16 cellular contexts compared by ENCODE assay signal in the genomic region with DNA sequence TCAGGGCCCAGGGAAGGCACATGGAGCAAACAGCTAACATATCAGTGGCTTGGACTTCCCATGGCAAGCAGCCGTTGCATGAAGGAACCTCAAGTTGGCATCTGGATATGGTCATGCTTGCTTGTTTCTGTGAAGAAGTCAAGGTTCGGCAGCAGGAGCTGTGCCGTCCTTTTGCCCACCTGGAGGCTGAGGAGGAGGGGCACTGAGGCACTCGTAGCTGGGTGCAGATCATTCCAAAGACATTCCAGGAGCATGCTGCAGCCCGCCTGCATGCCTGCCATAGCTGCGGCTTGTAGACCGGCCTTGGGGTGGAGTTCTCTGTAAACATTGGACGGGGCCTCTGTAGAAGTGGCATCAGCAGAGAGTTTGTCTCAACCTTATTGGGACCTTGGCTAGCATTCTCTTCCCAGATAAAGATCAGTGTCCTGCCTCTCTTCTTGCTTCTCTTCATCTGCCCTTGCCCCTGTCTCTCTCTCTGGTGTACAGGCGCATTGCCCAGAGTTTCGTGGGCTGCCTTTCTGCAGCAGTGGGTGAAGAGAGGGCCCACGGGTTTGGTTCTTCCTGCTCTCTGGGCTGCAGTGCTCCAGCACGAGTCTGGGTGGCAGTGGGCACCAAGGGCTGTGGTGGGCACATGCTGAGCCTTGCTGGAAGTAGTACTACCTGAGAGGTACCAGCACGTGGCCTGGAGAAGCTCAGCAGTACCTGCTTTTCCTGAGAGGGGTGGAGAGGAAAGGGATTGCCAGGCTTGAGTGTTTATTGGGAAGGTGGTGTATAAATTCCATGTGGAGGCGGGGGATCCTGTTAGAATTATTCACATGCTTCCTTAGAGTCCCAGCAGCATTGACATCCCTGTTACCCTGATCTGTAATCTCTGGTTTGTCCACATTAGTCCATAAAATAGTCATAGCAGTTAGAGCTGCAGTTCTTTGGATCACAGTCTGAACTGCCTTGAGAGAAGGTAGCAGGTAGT. TPM values are rescaled to one million over a fixed set of nuclear protein-coding genes. Genes with fewer than 3 reads are reported as not detected.
A peak's percentile ranks its signal among the peaks of the same experiment; 100 is the strongest.
DNase-seq lines count a peak whose midpoint lies in the region; ATAC-seq and TF ChIP-seq lines count a peak whose summit lies in the region.
"Had no signal": no experiment of that assay in that cellular context is flagged by ENCODE, and none has a peak within 500 bp of the region (broad histone marks: within the 10 kb centered on the region; RNA-seq: fewer than 3 reads in every experiment).

No MANE protein-coding gene starts in this region.

- H3K9me3 Mint-ChIP-seq in neural crest cell, result no peaks in the 10 kb centered on the region
- H3K9me3 Mint-ChIP-seq in activated T-cell treated with anti-CD3 and anti-CD28 coated beads, Interleukin-2, amount 50 U/mL, for 4 hours, result no peaks in the 10 kb centered on the region
- H3K9me3 Mint-ChIP-seq: activated CD4-positive, alpha-beta memory T cell treated with anti-CD3 and anti-CD28 coated beads, Interleukin-2, amount 10 ng/mL, durations not matched to agents 7 days and 5 days; central memory CD8-positive, alpha-beta T cell had no signal

- H3K36me3 Mint-ChIP-seq in neural crest cell (ENCODE audit: low read depth), result peaks cover 5% of the 10 kb centered on the region
- H3K36me3 Mint-ChIP-seq in activated T-cell treated with anti-CD3 and anti-CD28 coated beads, Interleukin-2, amount 50 U/mL, for 4 hours (ENCODE audit: insufficient read depth), result peaks cover 4% of the 10 kb centered on the region

- H3K4me3 ChIP-seq in BJ (ENCODE audit: low read depth, low read length), result no peak overlapping the region

- CTCF ChIA-PET in BJ (lab: Yijun Ruan, JAX), result interaction anchor here (1.2 to 6.1 kb wide), 28 partner anchors 10 to 792 kb away, joined by 3 to 81 read pairs (median 6); a partner anchor contains a TSS

- no peaks in the 10 kb centered on the region for H3K27me3 Mint-ChIP-seq in neural crest cell (ENCODE audit: low read depth)
- no peaks in the 10 kb centered on the region for H3K27me3 Mint-ChIP-seq in activated T-cell treated with anti-CD3 and anti-CD28 coated beads, Interleukin-2, amount 50 U/mL, for 4 hours (ENCODE audit: low read depth)
- H3K27me3 Mint-ChIP-seq: activated CD4-positive, alpha-beta memory T cell treated with anti-CD3 and anti-CD28 coated beads, Interleukin-2, amount 10 ng/mL, durations not matched to agents 7 days and 5 days; central memory CD8-positive, alpha-beta T cell had no signal

- no peaks in the 10 kb centered on the region for H3K27me3 ChIP-seq in BJ (ENCODE audit: control insufficient read depth, insufficient read depth, low read length)
- H3K27me3 ChIP-seq: BE2C had no signal

- H3K4me3 Mint-ChIP-seq in neural crest cell, result no peak overlapping the region
- no peak overlapping the region for H3K4me3 Mint-ChIP-seq in activated T-cell treated with anti-CD3 and anti-CD28 coated beads, Interleukin-2, amount 50 U/mL, for 4 hours
- H3K4me3 Mint-ChIP-seq: activated CD4-positive, alpha-beta memory T cell treated with anti-CD3 and anti-CD28 coated beads, Interleukin-2, amount 10 ng/mL, durations not matched to agents 7 days and 5 days; central memory CD8-positive, alpha-beta T cell had no signal

- TF ChIP-seq CTCF in BJ (IDR thresholded peaks at IDR 0.05; ENCODE audit: insufficient read depth, low read depth, low read length), result no peak
- no peak for TF ChIP-seq CTCF in neural crest cell (conservative IDR thresholded peaks at IDR 0.05)

- peaks cover 33% of the 10 kb centered on the region for H3K4me1 Mint-ChIP-seq in neural crest cell
- H3K4me1 Mint-ChIP-seq in activated T-cell treated with anti-CD3 and anti-CD28 coated beads, Interleukin-2, amount 50 U/mL, for 4 hours (ENCODE audit: low read depth), result peaks cover 7% of the 10 kb centered on the region

- POLR2A ChIA-PET in BJ (lab: Charles Lee), result interaction anchor here (0.5 kb wide), 1 partner anchor 229 kb away, joined by 5 read pairs; a partner anchor contains a TSS

- H3K36me3 ChIP-seq in BJ (ENCODE audit: control insufficient read depth, insufficient read depth, low read length), result no peaks in the 10 kb centered on the region
- H3K36me3 ChIP-seq: BE2C had no signal

- H3K27ac Mint-ChIP-seq in neural crest cell (ENCODE audit: unreplicated experiment), result peak overlapping the region; percentile 57
- H3K27ac Mint-ChIP-seq: activated CD4-positive, alpha-beta memory T cell treated with anti-CD3 and anti-CD28 coated beads, Interleukin-2, amount 10 ng/mL, durations not matched to agents 7 days and 5 days had no signal

- ATAC-seq in esophagus mucosa, result peak; percentile 89
- no peak for ATAC-seq in GM19324 (IDR thresholded peaks at IDR 0.05; ENCODE audit: low FRiP score, unreplicated experiment)
- no peak for ATAC-seq in GM21825 (IDR thresholded peaks at IDR 0.05; ENCODE audit: unreplicated experiment)
- ATAC-seq in activated T-cell treated with anti-CD3 and anti-CD28 coated beads, Interleukin-2, amount 50 U/mL, for 4 hours, result no peak

- DNase-seq in BJ (ENCODE audit: low read depth), result peak; percentile 10
- peak; percentile 33 for DNase-seq in RPMI7951 (ENCODE audit: low read depth)
- no peak for DNase-seq in neural crest cell (ENCODE audit: low read depth, low spot score)
- DNase-seq in stimulated activated CD4-positive, alpha-beta T cell treated with anti-CD3 and anti-CD28 coated beads, Interleukin-15, amount 100 ng/mL, for 24 hours, result no peak
- DNase-seq in activated T-cell treated with anti-CD3 and anti-CD28 coated beads, Interleukin-2, amount 50 U/mL, for 4 hours, result no peak
- DNase-seq: activated CD4-positive, alpha-beta memory T cell treated with anti-CD3 and anti-CD28 coated beads, Interleukin-2, amount 10 ng/mL, durations not matched to agents 7 days and 5 days; activated naive CD4-positive, alpha-beta T cell treated with Interleukin-2 at 50 U/mL for 16 hours; BE2C; erythroblast; KG1; NCI-H2107; T1000 had no signal

RNA-seq across cellular contexts. Expression of a gene that starts 49.4 kb away (rescaled TPM):
- polyA plus RNA-seq in BJ (2011; rRNA removed), result 13.4 and 23.7 TPM in 2 replicates
- polyA minus RNA-seq in BJ (2011; rRNA and poly(A)+ RNA removed), result 3.3 and 3.9 TPM in 2 replicates
- 18.7 and 23.0 TPM in 2 replicates for total RNA-seq in RPMI7951 (2014; rRNA removed; shearing (Covaris generic))
- total RNA-seq in esophagus mucosa (9.2 TPM), neural crest cell (32.9 and 33.6 TPM in 2 replicates)
- total RNA-seq in activated T-cell treated with anti-CD3 and anti-CD28 coated beads, Interleukin-2, amount 50 U/mL, for 4 hours, result 10 to 100 TPM; 17.9 to 23.6 (median 21.4) TPM

Comparison
In these comparisons a context has a peak if more than half of its experiments do, and no peak if none do; other contexts are left out.
1. DNase-seq: peak in BJ (single experiment) and RPMI7951 (single experiment); none in neural crest cell (single experiment), stimulated activated CD4-positive, alpha-beta T cell treated with anti-CD3 and anti-CD28 coated beads, Interleukin-15, amount 100 ng/mL, for 24 hours (single experiment) and activated T-cell treated with anti-CD3 and anti-CD28 coated beads, Interleukin-2, amount 50 U/mL, for 4 hours (single experiment).